1 cellular context compared by ENCODE assay signal in genomic region chr12:96906498-96906848, GRCh38.
TF ChIP-seq lines count a peak whose summit lies in the region.

No MANE protein-coding gene starts in this region.

TF ChIP-seq in HepG2, 621 proteins besides CTCF, POLR2A, EP300 and RAD21:
- no peak for TF ChIP-seq HMGXB3 (CRISPR knock-in tag; IDR thresholded peaks at IDR 0.05; ENCODE audit: borderline replicate concordance)
- TF ChIP-seq SP4 (CRISPR knock-in tag; IDR thresholded peaks at IDR 0.05): 0 out of 2 replicates have a peak, but pooled peaks have one; percentile 1
- 0 out of 2 replicates have a peak, but pooled peaks have one; percentile 2 for TF ChIP-seq ZNF646 (CRISPR knock-in tag; IDR thresholded peaks at IDR 0.05)
- peak; percentile 21; the same call in 1 of the 2 replicates for TF ChIP-seq ZNF790 (CRISPR knock-in tag; IDR thresholded peaks at IDR 0.05; ENCODE audit: borderline replicate concordance)
